1 cellular context compared by ENCODE assay signal in genomic region chr5:177459819-177460628, GRCh38.
TF ChIP-seq lines count a peak whose summit lies in the region.

No MANE protein-coding gene starts in this region.

TF ChIP-seq in K562, 482 proteins besides CTCF, POLR2A, EP300 and RAD21:
- no peak for TF ChIP-seq ATF6 (CRISPR knock-in tag; IDR thresholded peaks at IDR 0.05)
- peak; percentile 36; the same call in 1 of the 2 replicates for TF ChIP-seq RBFOX2 (IDR thresholded peaks at IDR 0.05; ENCODE audit: low read depth, low read length)
- TF ChIP-seq CEBPB (tag; IDR thresholded peaks at IDR 0.05) = no peak
- peak; percentile 60 for TF ChIP-seq POLR2G (IDR thresholded peaks at IDR 0.05; ENCODE audit: low read depth, low read length)
